8 cellular contexts compared by ENCODE assay signal in the genomic region with DNA sequence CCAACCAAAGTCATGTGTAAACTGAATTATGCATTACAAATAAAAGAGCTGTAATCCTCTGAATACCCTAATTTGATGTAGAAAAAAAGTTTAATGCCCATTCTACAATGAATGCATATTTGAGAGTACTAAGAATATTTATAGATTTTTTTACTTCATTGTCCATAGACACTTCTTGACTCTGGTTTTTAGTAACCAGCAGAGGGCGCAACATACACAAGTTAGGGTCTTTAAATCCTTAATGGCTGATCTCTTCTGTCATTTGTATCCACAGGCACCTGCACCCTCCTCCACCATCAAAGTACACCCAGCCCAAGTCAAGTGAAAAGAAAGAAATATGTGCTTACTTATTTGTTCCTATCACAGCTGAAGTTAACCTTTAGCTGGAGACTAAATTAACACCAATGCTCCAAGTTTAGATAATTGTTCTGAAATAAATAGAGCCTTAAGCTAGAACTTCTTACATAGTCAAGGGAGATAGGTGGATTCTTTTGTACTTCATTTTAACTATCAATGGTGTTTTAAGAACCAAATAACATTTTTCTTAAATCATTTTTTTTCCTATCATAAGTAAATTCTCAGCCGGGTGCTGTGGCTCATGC.
DNase-seq lines count a peak whose midpoint lies in the region; FAIRE-seq and TF ChIP-seq lines count a peak whose summit lies in the region.
"Had no signal": no experiment of that assay in that cellular context is flagged by ENCODE, and none has a peak within 500 bp of the region (broad histone marks: within the 10 kb centered on the region; RNA-seq: fewer than 3 reads in every experiment).

No MANE protein-coding gene starts in this region.

- no peak overlapping the region for H3K4me2 ChIP-seq in astrocyte (ENCODE audit: low read length)

- no peaks in the 10 kb centered on the region for H3K36me3 Mint-ChIP-seq in HFFc6 (ENCODE audit: low read depth)
- no peaks in the 10 kb centered on the region for H3K36me3 Mint-ChIP-seq in astrocyte (ENCODE audit: low read depth, unreplicated experiment)

- no peak overlapping the region for H3K4me3 ChIP-seq in astrocyte (ENCODE audit: insufficient read depth, low read depth, low read length)
- H3K4me3 ChIP-seq: ovary had no signal

- H3K27ac ChIP-seq in astrocyte (ENCODE audit: low read depth, low read length), result no peak overlapping the region
- H3K27ac ChIP-seq: ovary had no signal

- H3K9me3 Mint-ChIP-seq in HFFc6, result no peaks in the 10 kb centered on the region
- H3K9me3 Mint-ChIP-seq in astrocyte (ENCODE audit: unreplicated experiment), result peaks cover 5% of the 10 kb centered on the region

- no peak overlapping the region for H2AFZ ChIP-seq in astrocyte (ENCODE audit: low read depth, low read length)

- no peaks in the 10 kb centered on the region for H3K9me3 ChIP-seq in astrocyte (ENCODE audit: insufficient read depth, low read depth, low read length)
- H3K9me3 ChIP-seq: ovary had no signal

- H3K36me3 ChIP-seq in astrocyte (ENCODE audit: insufficient read depth, low read length), result no peaks in the 10 kb centered on the region
- H3K36me3 ChIP-seq: ovary had no signal

- no peaks in the 10 kb centered on the region for H4K20me1 ChIP-seq in astrocyte (ENCODE audit: insufficient read depth, low read length)

- no peak overlapping the region for H3K9ac ChIP-seq in astrocyte (ENCODE audit: low read length)

- no peak overlapping the region for H3K4me3 Mint-ChIP-seq in HFFc6
- H3K4me3 Mint-ChIP-seq in astrocyte (ENCODE audit: unreplicated experiment), result no peak overlapping the region

- no peaks in the 10 kb centered on the region for H3K79me2 ChIP-seq in astrocyte (ENCODE audit: insufficient read depth, low read length)

- H3K27me3 Mint-ChIP-seq in HFFc6 (ENCODE audit: insufficient read depth) (no peaks in the 10 kb centered on the region; the same call in 1 of the 2 replicates), astrocyte (ENCODE audit: low read depth, unreplicated experiment) (no peaks in the 10 kb centered on the region)

- no peaks in the 10 kb centered on the region for H3K27me3 ChIP-seq in astrocyte (ENCODE audit: insufficient read depth, low read length)
- H3K27me3 ChIP-seq: ovary had no signal

- FAIRE-seq in astrocyte (lab: Jason Lieb, UNC), result peak; percentile 23

- H3K27ac Mint-ChIP-seq in HFFc6 (no peak overlapping the region), astrocyte (ENCODE audit: unreplicated experiment) (no peak overlapping the region)

- H3K4me1 Mint-ChIP-seq in HFFc6 (ENCODE audit: low read depth) (no peaks in the 10 kb centered on the region), astrocyte (ENCODE audit: low read depth, unreplicated experiment) (no peaks in the 10 kb centered on the region)

- H3K4me1 ChIP-seq in astrocyte (ENCODE audit: insufficient read depth, low read length), result no peaks in the 10 kb centered on the region

- DNase-seq in HFFc6 (peak; percentile 52), MV-4-11 (lab: John Stamatoyannopoulos, UW) (peak; percentile 67), SW480 (ENCODE audit: low spot score) (peak; percentile 63), astrocyte (ENCODE audit: low read depth) (peak; percentile 39), iPS DF 19.7 (ENCODE audit: low read depth, low spot score) (peak; percentile 33)
- DNase-seq in stimulated activated CD4-positive, alpha-beta T cell treated with anti-CD3 and anti-CD28 coated beads, Interleukin-15, amount 100 ng/mL, for 48 hours (ENCODE audit: low read depth in 2 of 2), result peak; percentile 30 to 41

- TF ChIP-seq CTCF in GM12872 (IDR thresholded peaks at IDR 0.05; ENCODE audit: insufficient read depth, low read depth, low read length) (peak; percentile 51; the same call in 2 of the 3 replicates), HFFc6 (IDR thresholded peaks at IDR 0.05) (peak; percentile 92), astrocyte (IDR thresholded peaks at IDR 0.05; ENCODE audit: insufficient read depth, low read depth, low read length) (peak; percentile 58)
